Comparison of ENCODE assay signal across 8 cellular contexts in the genomic region with DNA sequence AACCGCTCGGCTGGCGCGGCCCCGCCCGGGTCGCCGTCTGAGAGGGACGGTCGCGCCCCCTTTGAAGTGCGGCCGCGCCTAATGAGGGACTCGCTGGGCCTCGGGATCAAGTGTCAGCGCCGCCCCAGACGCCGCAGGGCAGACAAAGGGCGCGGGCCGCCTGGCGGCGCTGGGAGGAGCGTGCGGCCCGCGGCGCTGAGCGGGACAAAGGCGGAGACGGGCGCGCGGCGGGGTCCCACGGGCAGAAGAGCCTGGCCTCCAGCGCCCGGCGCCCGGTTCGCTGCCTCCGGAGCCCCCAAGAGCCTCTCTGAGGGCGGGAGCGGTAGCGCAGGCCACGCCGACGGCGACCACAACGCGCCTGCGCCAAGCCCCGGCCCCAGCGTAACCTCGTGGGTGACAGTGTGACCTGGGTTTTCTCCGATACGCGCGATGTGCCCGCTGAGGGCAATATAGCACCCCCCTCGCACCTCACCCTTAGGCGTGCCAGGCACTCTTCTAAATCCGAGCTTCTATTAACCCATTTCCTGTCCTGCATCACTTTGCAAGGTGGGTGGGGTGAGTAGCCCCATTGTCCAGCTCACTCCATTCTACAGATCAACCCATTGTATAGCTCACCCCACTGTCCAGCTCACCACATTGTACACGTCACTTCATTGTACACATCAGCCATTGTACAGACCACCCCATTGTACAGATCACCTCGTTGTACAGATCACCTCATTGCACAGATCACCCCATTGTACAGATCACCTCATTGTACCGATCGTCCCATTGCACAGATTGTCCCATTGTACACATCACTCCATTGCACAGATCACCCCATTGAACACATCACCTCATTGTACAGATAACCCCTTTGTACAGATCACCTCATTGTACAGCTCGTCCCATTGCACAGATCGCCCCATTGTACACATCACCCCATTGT. TPM values are rescaled to one million over a fixed set of nuclear protein-coding genes. Genes with fewer than 3 reads are reported as not detected.
DNase-seq lines count a peak whose midpoint lies in the region; ATAC-seq and TF ChIP-seq lines count a peak whose summit lies in the region.

No MANE protein-coding gene starts in this region.

- H3K4me1 Mint-ChIP-seq in T-helper 17 cell, result peaks cover 18% of the 10 kb centered on the region

- peak; percentile 35 for TF ChIP-seq CTCF in astrocyte of the spinal cord (IDR thresholded peaks at IDR 0.05; ENCODE audit: low read depth, low read length)

- H3K4me1 ChIP-seq in iPS DF 6.9 (ENCODE audit: control insufficient read depth, insufficient read depth, low read length) (no peaks in the 10 kb centered on the region; the same call in 1 of the 2 replicates), skeletal muscle satellite cell (ENCODE audit: control insufficient read depth, insufficient read depth, low read length) (peaks cover 15% of the 10 kb centered on the region)

- WGBS in iPS DF 6.9 (ENCODE audit: insufficient coverage, insufficient read length), result no CpG with 5 or more reads among the region's 71 CpGs

- peak overlapping the region; percentile 51 for H3K4me3 ChIP-seq in astrocyte of the spinal cord (ENCODE audit: low read depth, low read length)
- peak overlapping the region; percentile 26; the same call in 1 of the 2 replicates for H3K4me3 ChIP-seq in iPS DF 6.9 (ENCODE audit: low read length)
- H3K4me3 ChIP-seq in skeletal muscle satellite cell (ENCODE audit: low read length), result peak overlapping the region; percentile 75

- peaks cover 3% of the 10 kb centered on the region for H3K36me3 Mint-ChIP-seq in T-helper 17 cell (ENCODE audit: low read depth)

- peak; percentile 55 for DNase-seq in ACHN
- peak; percentile 59 to 69 (median 61) for DNase-seq in T-helper 17 cell
- DNase-seq in astrocyte of the spinal cord (ENCODE audit: low read depth, low spot score), result peak; percentile 61
- peak; percentile 39 for DNase-seq in iPS DF 6.9 (ENCODE audit: low read depth, low spot score)
- no peak for DNase-seq in OCI-M2 (lab: John Stamatoyannopoulos, UW; ENCODE audit: unreplicated experiment)

- H3K27ac Mint-ChIP-seq in T-helper 17 cell, result peak overlapping the region; percentile 96

- ATAC-seq in GM18909 (IDR thresholded peaks at IDR 0.05; ENCODE audit: poor library complexity, unreplicated experiment) (peak; percentile 82), HG03280 (IDR thresholded peaks at IDR 0.05; ENCODE audit: unreplicated experiment) (peak; percentile 84), T-helper 17 cell (peak; percentile 89)

- H3K36me3 ChIP-seq in iPS DF 6.9 (ENCODE audit: control insufficient read depth, insufficient read depth, low read length), result no peaks in the 10 kb centered on the region
- no peaks in the 10 kb centered on the region for H3K36me3 ChIP-seq in skeletal muscle satellite cell (ENCODE audit: insufficient read depth, low read length)

- peak overlapping the region; percentile 83 for H3K9ac ChIP-seq in skeletal muscle satellite cell (ENCODE audit: low read depth, low read length)

- peak overlapping the region; percentile 82 for H3K4me2 ChIP-seq in skeletal muscle satellite cell (ENCODE audit: low read length)

- H3K4me3 Mint-ChIP-seq in T-helper 17 cell, result peak overlapping the region; percentile 93

- in situ Hi-C loops in ACHN (cut with HindIII; ENCODE audit: low pct_ligation_motif_present, low pct_unique_long_range_greater_than_20kb, low sequenced_read_pairs) (no loop called here), astrocyte of the spinal cord (cut with HindIII; ENCODE audit: low sequenced_read_pairs) (no loop called here)

- H3K27me3 Mint-ChIP-seq in T-helper 17 cell, result no peaks in the 10 kb centered on the region

- H3K27ac ChIP-seq in iPS DF 6.9 (ENCODE audit: low read length), result no peak overlapping the region

- no peaks in the 10 kb centered on the region; the same call in 1 of the 2 replicates for H3K27me3 ChIP-seq in iPS DF 6.9 (ENCODE audit: control insufficient read depth, insufficient read depth, low read length)
- H3K27me3 ChIP-seq in skeletal muscle satellite cell (ENCODE audit: control insufficient read depth, insufficient read depth, low read length), result no peaks in the 10 kb centered on the region

- H3K9me3 ChIP-seq in T-helper 17 cell (ENCODE audit: control insufficient read depth, low read length, poor library complexity, severe bottlenecking) (no peaks in the 10 kb centered on the region), iPS DF 6.9 (ENCODE audit: control insufficient read depth, insufficient read depth, low read length) (no peaks in the 10 kb centered on the region), skeletal muscle satellite cell (replicated peaks; ENCODE audit: low read length) (no peaks in the 10 kb centered on the region)

RNA-seq across cellular contexts. Expression of gene STX18, which starts 33.7 kb away (rescaled TPM):
- total RNA-seq in T-helper 17 cell, result 10 to 100 TPM; 21.7 to 27.8 TPM
- total RNA-seq in skeletal muscle satellite cell (2012; rRNA removed), result 21.0 and 27.6 TPM in 2 replicates
